In the genomic region with DNA sequence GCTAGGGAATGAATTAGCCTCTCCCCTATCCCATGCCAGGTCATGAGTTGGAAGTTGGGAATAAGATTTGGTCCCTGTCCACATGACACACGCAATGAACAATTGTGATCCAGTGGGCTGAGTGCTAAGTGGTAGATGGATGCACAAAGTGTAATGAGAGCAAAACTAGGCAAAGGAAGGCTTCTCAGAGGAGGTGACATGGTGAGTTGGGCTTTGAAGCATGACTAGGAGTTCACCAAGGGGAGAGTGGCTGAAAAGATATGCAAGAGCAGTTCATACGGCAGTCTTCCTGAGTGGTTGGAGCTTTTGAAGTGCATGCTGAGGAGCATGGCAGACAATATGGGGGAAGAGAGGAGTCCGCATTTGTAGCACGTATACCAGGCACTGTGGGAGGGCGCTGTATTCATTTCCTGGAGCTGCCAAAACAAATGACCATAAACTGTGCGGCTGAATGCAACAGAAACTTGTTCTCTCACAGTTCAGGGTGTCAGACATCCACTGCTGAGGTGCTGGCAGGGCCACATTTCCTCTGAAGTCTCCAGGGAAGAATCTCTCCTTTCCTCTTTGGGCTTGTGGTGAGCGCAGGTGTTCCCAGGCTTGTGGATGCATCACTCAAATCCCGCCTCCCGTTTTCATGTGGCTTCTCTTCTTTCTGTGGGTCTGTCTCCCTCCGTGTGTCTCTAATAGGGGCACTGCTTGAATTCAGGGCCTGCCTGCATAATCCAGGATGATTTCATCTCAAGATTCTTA, we compare ENCODE assay signal across 22 cellular contexts. TPM values are rescaled to one million over a fixed set of nuclear protein-coding genes. Genes with fewer than 3 reads are reported as not detected.
DNase-seq lines count a peak whose midpoint lies in the region; ATAC-seq, FAIRE-seq and TF ChIP-seq lines count a peak whose summit lies in the region.
"Had no signal": no experiment of that assay in that cellular context is flagged by ENCODE, and none has a peak within 500 bp of the region (broad histone marks: within the 10 kb centered on the region; RNA-seq: fewer than 3 reads in every experiment).

No MANE protein-coding gene starts in this region.

- H3K27me3 ChIP-seq in BLaER1 (no peaks in the 10 kb centered on the region), bronchial epithelial cell (ENCODE audit: control insufficient read depth, insufficient read depth, low read length) (no peaks in the 10 kb centered on the region)

- peak; percentile 44 for ATAC-seq in GM19463 (IDR thresholded peaks at IDR 0.05; ENCODE audit: unreplicated experiment)
- peak; percentile 44 for ATAC-seq in HG03432 (IDR thresholded peaks at IDR 0.05; ENCODE audit: unreplicated experiment)
- no peak for ATAC-seq in HG02973 (IDR thresholded peaks at IDR 0.05; ENCODE audit: unreplicated experiment)
- ATAC-seq: A549, Panc1 had no signal

- H3K9me3 ChIP-seq in BLaER1 = no peaks in the 10 kb centered on the region
- H3K9me3 ChIP-seq: A549, SJSA1 had no signal

- H3K27me3 Mint-ChIP-seq in activated naive CD8-positive, alpha-beta T cell treated with anti-CD3 and anti-CD28 coated beads for 36 hours = peaks cover 4% of the 10 kb centered on the region

- H3K4me3 Mint-ChIP-seq in activated naive CD8-positive, alpha-beta T cell treated with anti-CD3 and anti-CD28 coated beads for 36 hours = no peak overlapping the region
- H3K4me3 Mint-ChIP-seq: CD8-positive, alpha-beta memory T cell; T-helper 2 cell treated with Interferon-gamma antibody and Interleukin-4, amounts not matched to agents 5 μg/mL and 100 μg/mL, for 36 hours had no signal

- no peak overlapping the region for H3K27ac Mint-ChIP-seq in activated naive CD8-positive, alpha-beta T cell treated with anti-CD3 and anti-CD28 coated beads for 36 hours
- H3K27ac Mint-ChIP-seq: CD8-positive, alpha-beta memory T cell; T-helper 2 cell treated with Interferon-gamma antibody and Interleukin-4, amounts not matched to agents 5 μg/mL and 100 μg/mL, for 36 hours had no signal

- H3K9ac ChIP-seq in BLaER1 = no peak overlapping the region

- DNase-seq in bronchial epithelial cell (ENCODE audit: low read depth) = no peak
- DNase-seq in activated naive CD8-positive, alpha-beta T cell treated with anti-CD3 and anti-CD28 coated beads for 36 hours = no peak
- DNase-seq in SIG-M5 (lab: John Stamatoyannopoulos, UW) = no peak
- no peak for DNase-seq in Kasumi-1 (lab: John Stamatoyannopoulos, UW)
- DNase-seq: C1 segment of cervical spinal cord; CD8-positive, alpha-beta memory T cell; DMS79; KG1; MV-4-11; NCI-H1417 treated with DMSO at 0.1 percent for 48 hours; NCI-H187 treated with DMSO at 0.1 percent for 48 hours; NCI-H345; NCI-H526 had no signal

- no peaks in the 10 kb centered on the region for H3K4me1 Mint-ChIP-seq in activated naive CD8-positive, alpha-beta T cell treated with anti-CD3 and anti-CD28 coated beads for 36 hours
- H3K4me1 Mint-ChIP-seq: CD8-positive, alpha-beta memory T cell had no signal

- no peaks in the 10 kb centered on the region for H3K9me3 Mint-ChIP-seq in activated naive CD8-positive, alpha-beta T cell treated with anti-CD3 and anti-CD28 coated beads for 36 hours
- H3K9me3 Mint-ChIP-seq: T-helper 2 cell treated with Interferon-gamma antibody and Interleukin-4, amounts not matched to agents 5 μg/mL and 100 μg/mL, for 36 hours had no signal

- H3K4me1 ChIP-seq in BLaER1 = peaks cover 47% of the 10 kb centered on the region
- H3K4me1 ChIP-seq: A549, SJSA1 had no signal

- H3K4me3 ChIP-seq in BLaER1 (no peak overlapping the region), bronchial epithelial cell (ENCODE audit: low read depth, low read length) (no peak overlapping the region)
- H3K4me3 ChIP-seq: A549, SJSA1 had no signal

- FAIRE-seq in bronchial epithelial cell (lab: Jason Lieb, UNC) = peak; percentile 23
- FAIRE-seq: A549 had no signal

- H3K4me2 ChIP-seq in BLaER1 = peak overlapping the region; percentile 63
- H3K4me2 ChIP-seq: A549 had no signal

- TF ChIP-seq CTCF in bronchial epithelial cell (IDR thresholded peaks at IDR 0.05; ENCODE audit: insufficient read depth, low read length, severe bottlenecking) = no peak

- H4K20me1 ChIP-seq in BLaER1 = peaks cover 14% of the 10 kb centered on the region; the same call in 1 of the 2 replicates

- H3K27ac ChIP-seq in BLaER1 = no peak overlapping the region
- H3K27ac ChIP-seq: A549, SJSA1 had no signal

- H3K36me3 Mint-ChIP-seq in activated naive CD8-positive, alpha-beta T cell treated with anti-CD3 and anti-CD28 coated beads for 36 hours = no peaks in the 10 kb centered on the region
- H3K36me3 Mint-ChIP-seq: CD8-positive, alpha-beta memory T cell had no signal

- no peaks in the 10 kb centered on the region for H3K36me3 ChIP-seq in BLaER1
- H3K36me3 ChIP-seq in bronchial epithelial cell (ENCODE audit: control insufficient read depth, insufficient read depth, low read length) = no peaks in the 10 kb centered on the region
- H3K36me3 ChIP-seq: SJSA1 had no signal

RNA-seq across cellular contexts. Expression of a gene that starts 49.5 kb away (rescaled TPM):
- total RNA-seq in bronchial epithelial cell = not detected in 2 replicates
- total RNA-seq in activated naive CD8-positive, alpha-beta T cell treated with anti-CD3 and anti-CD28 coated beads for 36 hours = not detected
- total RNA-seq: CD8-positive, alpha-beta memory T cell; H4; SJSA1 had no signal
